Comparison of ENCODE assay signal across 10 cellular contexts in the genomic region with DNA sequence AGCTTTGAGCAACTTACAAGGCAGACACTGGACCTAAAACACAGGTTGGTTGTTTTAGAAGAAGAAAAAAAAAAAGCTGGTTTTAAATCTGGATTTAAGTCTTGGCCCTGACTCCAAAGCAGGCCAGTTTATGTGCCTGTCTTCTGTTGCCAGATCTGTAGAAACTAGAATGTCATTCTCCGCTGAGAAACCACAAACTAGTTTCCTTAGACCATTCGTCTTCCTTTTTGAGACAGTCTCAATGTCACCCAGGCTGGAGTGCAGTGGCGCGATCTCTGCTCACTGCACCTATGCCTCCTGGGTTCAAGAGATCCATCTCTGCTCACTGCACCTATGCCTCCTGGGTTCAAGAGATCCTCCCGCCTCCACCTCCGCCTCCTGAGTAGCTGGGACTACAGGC. TPM values are rescaled to one million over a fixed set of nuclear protein-coding genes. Genes with fewer than 3 reads are reported as not detected.
DNase-seq lines count a peak whose midpoint lies in the region; ATAC-seq and TF ChIP-seq lines count a peak whose summit lies in the region.
"Had no signal": no experiment of that assay in that cellular context is flagged by ENCODE, and none has a peak within 500 bp of the region (broad histone marks: within the 10 kb centered on the region; RNA-seq: fewer than 3 reads in every experiment).

No MANE protein-coding gene starts in this region.

- H3K27ac Mint-ChIP-seq in endodermal cell: peak overlapping the region; percentile 75

- intact Hi-C loops in head of caudate nucleus (cut with DNase I): no loop called here

- H3K4me1 Mint-ChIP-seq in endodermal cell: peaks cover 58% of the 10 kb centered on the region

- no peak overlapping the region for H3K27ac ChIP-seq in endodermal cell (ENCODE audit: low read depth, low read length)
- H3K27ac ChIP-seq: cardiac muscle cell had no signal

- H3K36me3 Mint-ChIP-seq in endodermal cell (ENCODE audit: low read depth): peaks cover 25% of the 10 kb centered on the region

- 85 to 87% methylated on average over 6 of the region's 6 CpGs for WGBS in endodermal cell (ENCODE audit: insufficient coverage in 1 of 2, insufficient read length in 1 of 2), 2 experiments

- no peak overlapping the region for H3K9ac ChIP-seq in endodermal cell (ENCODE audit: extremely low read depth, low read length, poor library complexity, severe bottlenecking)

- H3K4me3 Mint-ChIP-seq in endodermal cell: no peak overlapping the region

- H3K4me3 ChIP-seq in endodermal cell (ENCODE audit: low read length): no peak overlapping the region
- H3K4me3 ChIP-seq: cardiac muscle cell had no signal

- no peaks in the 10 kb centered on the region for H3K9me3 Mint-ChIP-seq in endodermal cell

- H3K9me3 ChIP-seq in endodermal cell (ENCODE audit: control insufficient read depth, low read length): no peaks in the 10 kb centered on the region

- no peak for TF ChIP-seq CTCF in endodermal cell (conservative IDR thresholded peaks at IDR 0.05)

- peaks cover 3% of the 10 kb centered on the region for H3K4me1 ChIP-seq in endodermal cell (ENCODE audit: control insufficient read depth, insufficient read depth, low read length)

- DNase-seq in endodermal cell (no peak), head of caudate nucleus (no peak), COLO829 (ENCODE audit: low spot score) (no peak), middle frontal gyrus (ENCODE audit: extremely low spot score, low spot score) (no peak), NCI-H345 (lab: John Stamatoyannopoulos, UW) (no peak)
- DNase-seq: NCI-H1436 had no signal

- H3K27me3 ChIP-seq in endodermal cell (ENCODE audit: control insufficient read depth, insufficient read depth, low read length, poor library complexity, severe bottlenecking): no peaks in the 10 kb centered on the region
- H3K27me3 ChIP-seq: cardiac muscle cell had no signal

- ATAC-seq in GM18858 (IDR thresholded peaks at IDR 0.05; ENCODE audit: unreplicated experiment) (peak; percentile 99), GM21528 (IDR thresholded peaks at IDR 0.05; ENCODE audit: low FRiP score, unreplicated experiment) (peak; percentile 97), HG03354 (IDR thresholded peaks at IDR 0.05; ENCODE audit: poor library complexity, severe bottlenecking, unreplicated experiment) (peak; percentile 97)

- peaks cover 26% of the 10 kb centered on the region for H3K36me3 ChIP-seq in endodermal cell (ENCODE audit: control insufficient read depth, insufficient read depth, low read length)
- H3K36me3 ChIP-seq: cardiac muscle cell had no signal

- H3K27me3 Mint-ChIP-seq in endodermal cell (ENCODE audit: insufficient read depth): no peaks in the 10 kb centered on the region

RNA-seq across cellular contexts. Expression of gene APP, which starts 33.9 kb away (rescaled TPM):
- 100 to 1,000 TPM; 460 to 557 TPM for total RNA-seq in endodermal cell
- 396 TPM for polyA plus RNA-seq in endodermal cell (2013, experiment 1 of 2)
- polyA plus RNA-seq in endodermal cell (2013, experiment 2 of 2): 358 TPM
